8 cellular contexts compared by ENCODE assay signal in the genomic region with DNA sequence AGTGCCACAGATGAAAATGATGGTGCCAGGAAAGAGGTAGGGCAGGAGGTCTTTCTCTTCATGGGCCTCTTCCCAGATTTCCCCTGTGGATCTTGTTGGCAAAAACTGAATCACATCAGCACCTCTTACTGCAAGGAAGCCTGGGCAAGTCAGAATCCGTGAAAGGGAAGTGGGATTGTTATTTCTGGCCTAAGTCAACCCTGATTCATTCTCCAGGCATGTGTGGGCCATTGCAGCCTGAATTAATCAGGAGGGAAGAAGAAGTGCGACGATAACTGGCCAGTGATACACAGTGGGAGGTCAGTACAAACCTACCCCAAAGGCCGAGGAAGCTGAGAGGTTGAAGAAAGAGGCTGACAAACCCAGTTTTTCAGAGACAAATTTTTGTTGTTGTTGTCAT. TPM values are rescaled to one million over a fixed set of nuclear protein-coding genes. Genes with fewer than 3 reads are reported as not detected.
DNase-seq lines count a peak whose midpoint lies in the region; ATAC-seq and TF ChIP-seq lines count a peak whose summit lies in the region.

No MANE protein-coding gene starts in this region.

- H3K4me3 Mint-ChIP-seq in CD4-positive, alpha-beta T cell, result no peak overlapping the region

- ATAC-seq in CD4-positive, alpha-beta T cell (ENCODE audit: poor library complexity), result no peak

- no peak for TF ChIP-seq CTCF in AG09319 (IDR thresholded peaks at IDR 0.05; ENCODE audit: low read depth, low read length)
- no peak for TF ChIP-seq CTCF in CD4-positive, alpha-beta T cell (IDR thresholded peaks at IDR 0.05)

- H3K27me3 Mint-ChIP-seq in CD4-positive, alpha-beta T cell, result no peaks in the 10 kb centered on the region

- WGBS in mesodermal cell (ENCODE audit: insufficient coverage in 2 of 2), 2 experiments, result 64 to 79% methylated on average over 2 to 3 of the region's 4 CpGs

- POLR2A ChIA-PET in CD4-positive, alpha-beta T cell (lab: Charles Lee), result interaction anchor here (0.6 to 0.7 kb wide), 2 partner anchors 19 to 50 kb away, joined by 3 read pairs; no protein-coding TSS in a partner anchor

- CTCF ChIA-PET in CD4-positive, alpha-beta T cell (lab: Charles Lee), result no interaction called here

- H3K9me3 ChIP-seq in mesodermal cell (ENCODE audit: control insufficient read depth, low read length), result peaks cover 6% of the 10 kb centered on the region
- no peaks in the 10 kb centered on the region for H3K9me3 ChIP-seq in CD4-positive, alpha-beta T cell (ENCODE audit: control insufficient read depth, low read length)

- H3K9me3 Mint-ChIP-seq in CD4-positive, alpha-beta T cell, result no peaks in the 10 kb centered on the region

- peak overlapping the region; percentile 67 for H3K27ac ChIP-seq in mesodermal cell (ENCODE audit: low read depth, low read length, severe bottlenecking)
- H3K27ac ChIP-seq in CD4-positive, alpha-beta T cell (ENCODE audit: low read depth, low read length), result no peak overlapping the region

- no peaks in the 10 kb centered on the region for H3K27me3 ChIP-seq in CD4-positive, alpha-beta T cell (ENCODE audit: control insufficient read depth, insufficient read depth, low read length)

- intact Hi-C loops in CD4-positive, alpha-beta T cell (cut with DNase I, micrococcal nuclease), result no loop called here

- no peak overlapping the region for H3K27ac Mint-ChIP-seq in CD4-positive, alpha-beta T cell

- DNase-seq in AG09319 (ENCODE audit: extremely low read depth, low read depth), result peak; percentile 74
- peak; percentile 86 for DNase-seq in MV-4-11 (lab: John Stamatoyannopoulos, UW)
- DNase-seq in dedifferentiated amniotic fluid mesenchymal stem cell (ENCODE audit: extremely low spot score), result peak; percentile 56
- no peak for DNase-seq in DMS 273 treated with DMSO at 0.1 percent for 48 hours (lab: John Stamatoyannopoulos, UW)
- DNase-seq in NCI-H2227 (lab: John Stamatoyannopoulos, UW; ENCODE audit: unreplicated experiment), result no peak
- no peak for DNase-seq in CD4-positive, alpha-beta T cell
- DNase-seq in activated CD4-positive, alpha-beta T cell treated with anti-CD3 and anti-CD28 coated beads for 4 hours, result no peak

- H3K4me1 ChIP-seq in mesodermal cell (ENCODE audit: control insufficient read depth, insufficient read depth, low read length, poor library complexity, severe bottlenecking), result peaks cover 5% of the 10 kb centered on the region

- H3K36me3 Mint-ChIP-seq in CD4-positive, alpha-beta T cell (ENCODE audit: low read depth), result no peaks in the 10 kb centered on the region

- no peak overlapping the region for H3K4me3 ChIP-seq in mesodermal cell (ENCODE audit: extremely low read depth, insufficient read depth, low read length, poor library complexity, severe bottlenecking)

- H3K4me1 Mint-ChIP-seq in CD4-positive, alpha-beta T cell (ENCODE audit: low read depth), result peaks cover 66% of the 10 kb centered on the region

- H3K36me3 ChIP-seq in mesodermal cell (ENCODE audit: control insufficient read depth, insufficient read depth, low read length), result no peaks in the 10 kb centered on the region

RNA-seq across cellular contexts. Expression of gene NSMCE1, which starts 17.9 kb away (rescaled TPM):
- polyA plus RNA-seq in mesodermal cell (2013, experiment 1 of 2), result 24.3 TPM
- polyA plus RNA-seq in mesodermal cell (2013, experiment 2 of 2), result 23.7 TPM
- total RNA-seq in CD4-positive, alpha-beta T cell, result 10 to 100 TPM; 31.9 to 33.9 TPM

RNA-seq across cellular contexts. Expression of gene IL4R, which starts 27.3 kb away (rescaled TPM):
- polyA plus RNA-seq in mesodermal cell (2013, experiment 1 of 2), result 29.3 TPM
- 20.0 TPM for polyA plus RNA-seq in mesodermal cell (2013, experiment 2 of 2)
- total RNA-seq in CD4-positive, alpha-beta T cell, result 100 to 1,000 TPM; 145 to 147 TPM

Comparison
In these comparisons a context has a peak if more than half of its experiments do, and no peak if none do; other contexts are left out.
1. DNase-seq: peak in AG09319 (single experiment), MV-4-11 (single experiment) and dedifferentiated amniotic fluid mesenchymal stem cell (single experiment); none in DMS 273 treated with DMSO at 0.1 percent for 48 hours (single experiment), NCI-H2227 (single experiment), CD4-positive, alpha-beta T cell (0 of 10) and activated CD4-positive, alpha-beta T cell treated with anti-CD3 and anti-CD28 coated beads for 4 hours (0 of 2).